11 cellular contexts compared by ENCODE assay signal in genomic region chr19:38699027-38699346, GRCh38. TPM values are rescaled to one million over a fixed set of nuclear protein-coding genes. Genes with fewer than 3 reads are reported as not detected.
DNase-seq lines count a peak whose midpoint lies in the region; ATAC-seq, FAIRE-seq and TF ChIP-seq lines count a peak whose summit lies in the region.
"Had no signal": no experiment of that assay in that cellular context is flagged by ENCODE, and none has a peak within 500 bp of the region (broad histone marks: within the 10 kb centered on the region; RNA-seq: fewer than 3 reads in every experiment).

No MANE protein-coding gene starts in this region.

- TF ChIP-seq POLR2A in esophagus squamous epithelium (IDR thresholded peaks at IDR 0.05) = no peak
- TF ChIP-seq POLR2A in sigmoid colon (IDR thresholded peaks at IDR 0.05) = no peak

- no peaks in the 10 kb centered on the region for H3K9me3 ChIP-seq in esophagus squamous epithelium
- no peaks in the 10 kb centered on the region for H3K9me3 ChIP-seq in sigmoid colon

- no peak for TF ChIP-seq EP300 in sigmoid colon (IDR thresholded peaks at IDR 0.05)

- peak overlapping the region; percentile 29 for H3K27ac Mint-ChIP-seq in activated CD4-positive, alpha-beta T cell treated with anti-CD3 and anti-CD28 coated beads, Interleukin-2, amount 10 ng/mL, durations not matched to agents 24 days and 14 days

- no peak for ATAC-seq in HG03039 (IDR thresholded peaks at IDR 0.05; ENCODE audit: unreplicated experiment)
- ATAC-seq: SK-N-SH treated with all-trans-retinoic acid at 6 μM for 48 hours had no signal

- no peak for TF ChIP-seq CTCF in GM12865 (IDR thresholded peaks at IDR 0.05; ENCODE audit: insufficient read depth, low read depth, low read length, missing control alignments)
- TF ChIP-seq CTCF in esophagus squamous epithelium (IDR thresholded peaks at IDR 0.05) = peak in 2 of 6 experiments; percentile 19 to 20
- TF ChIP-seq CTCF in sigmoid colon (IDR thresholded peaks at IDR 0.05) = no peak

- peak overlapping the region; percentile 42 for H3K4me3 Mint-ChIP-seq in activated CD4-positive, alpha-beta T cell treated with anti-CD3 and anti-CD28 coated beads, Interleukin-2, amount 10 ng/mL, durations not matched to agents 24 days and 14 days

- no peaks in the 10 kb centered on the region for H3K27me3 Mint-ChIP-seq in activated CD4-positive, alpha-beta T cell treated with anti-CD3 and anti-CD28 coated beads, Interleukin-2, amount 10 ng/mL, durations not matched to agents 24 days and 14 days

- no peaks in the 10 kb centered on the region for H3K9me3 Mint-ChIP-seq in activated CD4-positive, alpha-beta T cell treated with anti-CD3 and anti-CD28 coated beads, Interleukin-2, amount 10 ng/mL, durations not matched to agents 24 days and 14 days

- H3K27me3 ChIP-seq in esophagus squamous epithelium (no peaks in the 10 kb centered on the region), sigmoid colon (no peaks in the 10 kb centered on the region)

- H3K4me1 ChIP-seq in esophagus squamous epithelium (peaks cover 53 to 98% (median 84%) of the 10 kb centered on the region in 3 donors), sigmoid colon (peaks cover 0 to 86% (median 86%) of the 10 kb centered on the region in 4 donors)

- WGBS in esophagus squamous epithelium, 2 donors = 17 to 37% methylated on average over 2 to 6 of the region's 7 CpGs
- 77 to 90% methylated on average over 7 of the region's 7 CpGs for WGBS in sigmoid colon, 2 donors

- H3K4me1 Mint-ChIP-seq in activated CD4-positive, alpha-beta T cell treated with anti-CD3 and anti-CD28 coated beads, Interleukin-2, amount 10 ng/mL, durations not matched to agents 24 days and 14 days = peaks cover 46% of the 10 kb centered on the region

- FAIRE-seq in GM19239 (lab: Jason Lieb, UNC) = no peak

- intact Hi-C loops in activated CD4-positive, alpha-beta T cell treated with anti-CD3 and anti-CD28 coated beads, Interleukin-2, amount 10 ng/mL, durations not matched to agents 24 days and 14 days (cut with micrococcal nuclease) = no loop called here
- intact Hi-C loops in esophagus squamous epithelium (cut with DNase I) (no loop called here), sigmoid colon (cut with DNase I) (no loop called here)

- peak; percentile 29 for DNase-seq in GM12865 (ENCODE audit: low read depth)
- peak; percentile 70 for DNase-seq in activated CD4-positive, alpha-beta T cell treated with anti-CD3 and anti-CD28 coated beads, Interleukin-2, amount 10 ng/mL, durations not matched to agents 24 days and 14 days
- no peak for DNase-seq in esophagus squamous epithelium (lab: John Stamatoyannopoulos, UW)
- no peak for DNase-seq in sigmoid colon
- DNase-seq in GM19240 (ENCODE audit: insufficient read length, low spot score) = no peak
- DNase-seq in GM19239 (ENCODE audit: insufficient read length, low spot score) = no peak
- no peak for DNase-seq in OCI-M2 (lab: John Stamatoyannopoulos, UW; ENCODE audit: unreplicated experiment)
- DNase-seq: NCI-H1930 had no signal

- peak overlapping the region; percentile 68 to 99 (median 94) for H3K27ac ChIP-seq in esophagus squamous epithelium
- H3K27ac ChIP-seq in sigmoid colon = peak overlapping the region; percentile 91 to 97 (median 96)

- no peak overlapping the region for H3K4me3 ChIP-seq in GM12865 (ENCODE audit: low read depth, low read length)
- H3K4me3 ChIP-seq in esophagus squamous epithelium = no peak overlapping the region
- H3K4me3 ChIP-seq in sigmoid colon = no peak overlapping the region

- H3K36me3 ChIP-seq in esophagus squamous epithelium (peaks cover 5 to 90% (median 22%) of the 10 kb centered on the region in 3 donors), sigmoid colon (peaks cover 0 to 38% (median 29%) of the 10 kb centered on the region in 4 donors)

- peaks cover 17% of the 10 kb centered on the region for H3K36me3 Mint-ChIP-seq in activated CD4-positive, alpha-beta T cell treated with anti-CD3 and anti-CD28 coated beads, Interleukin-2, amount 10 ng/mL, durations not matched to agents 24 days and 14 days (ENCODE audit: low read depth)

RNA-seq across cellular contexts. Expression of gene CAPN12, which starts 45.3 kb away (rescaled TPM):
- total RNA-seq in activated CD4-positive, alpha-beta T cell treated with anti-CD3 and anti-CD28 coated beads, Interleukin-2, amount 10 ng/mL, durations not matched to agents 24 days and 14 days = 3.2 and 3.5 TPM in 2 replicates
- total RNA-seq in esophagus squamous epithelium (1 to 10 TPM; 1.5 to 4.2 (median 1.8) TPM), sigmoid colon (1 to 10 TPM in 1 of 4 donors, under 1 TPM in 2, not detected in 1; 0.33 to 3.0 (median 0.54) TPM)
- 10 to 100 TPM in 1 of 3 donors, 1 to 10 TPM in 2; 5.3 to 14.3 (median 6.0) TPM for polyA plus RNA-seq in sigmoid colon
- polyA plus RNA-seq: neural cell had no signal

RNA-seq across cellular contexts. Expression of gene ACTN4, which starts 51.5 kb away (rescaled TPM):
- 243 and 257 TPM in 2 replicates for total RNA-seq in activated CD4-positive, alpha-beta T cell treated with anti-CD3 and anti-CD28 coated beads, Interleukin-2, amount 10 ng/mL, durations not matched to agents 24 days and 14 days
- total RNA-seq in esophagus squamous epithelium = 100 to 1,000 TPM; 302 to 705 (median 414) TPM
- 100 to 1,000 TPM; 131 to 328 (median 197) TPM for total RNA-seq in sigmoid colon
- 100 to 1,000 TPM; 122 to 456 (median 176) TPM for polyA plus RNA-seq in sigmoid colon

Comparison
In these comparisons a context has a peak if more than half of its experiments do, and no peak if none do; other contexts are left out.
1. DNase-seq: peak in GM12865 (single experiment) and activated CD4-positive, alpha-beta T cell treated with anti-CD3 and anti-CD28 coated beads, Interleukin-2, amount 10 ng/mL, durations not matched to agents 24 days and 14 days (single experiment); none in esophagus squamous epithelium (single experiment), sigmoid colon (single experiment), GM19240 (single experiment), GM19239 (single experiment) and OCI-M2 (single experiment).